In the genomic region with DNA sequence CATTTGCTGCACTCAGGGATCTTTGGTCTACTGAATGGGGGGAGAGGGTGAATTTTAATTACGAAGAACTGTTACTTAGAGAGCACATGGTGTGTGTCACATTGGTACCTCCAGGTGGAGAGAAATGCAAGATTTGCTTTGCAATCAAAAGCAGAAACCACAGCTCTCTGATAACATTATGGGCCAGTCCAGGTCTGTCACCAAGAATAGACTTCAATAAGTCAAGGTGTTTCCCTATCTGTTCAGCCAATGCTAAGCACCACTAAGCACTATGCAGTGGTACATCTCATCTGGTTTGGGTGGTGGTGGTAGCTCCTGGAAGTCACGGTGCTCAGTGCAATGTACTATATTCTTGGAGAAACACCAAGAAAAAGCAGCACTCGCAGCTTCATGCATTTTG, we compare ENCODE assay signal across 11 cellular contexts.
DNase-seq lines count a peak whose midpoint lies in the region; ATAC-seq and TF ChIP-seq lines count a peak whose summit lies in the region.
"Had no signal": no experiment of that assay in that cellular context is flagged by ENCODE, and none has a peak within 500 bp of the region (broad histone marks: within the 10 kb centered on the region; RNA-seq: fewer than 3 reads in every experiment).

No MANE protein-coding gene starts in this region.

- no peaks in the 10 kb centered on the region for H3K9me2 ChIP-seq in SK-N-SH
- no peaks in the 10 kb centered on the region for H3K9me2 ChIP-seq in PC-9 (ENCODE audit: insufficient read depth)

- H2AFZ ChIP-seq in SK-N-SH (ENCODE audit: low read depth) (no peak overlapping the region), PC-9 (no peak overlapping the region)

- no peak for ATAC-seq in SK-N-SH treated with all-trans-retinoic acid at 6 μM for 48 hours
- ATAC-seq in HG03139 (IDR thresholded peaks at IDR 0.05; ENCODE audit: unreplicated experiment) = no peak
- ATAC-seq: K562 had no signal

- H3F3A ChIP-seq in SK-N-SH (replicated peaks; ENCODE audit: insufficient read depth) (peaks cover 3% of the 10 kb centered on the region), PC-9 (ENCODE audit: insufficient read depth, low read depth) (peaks cover 33% of the 10 kb centered on the region)

- CTCF ChIA-PET in SK-N-SH (lab: Yijun Ruan, JAX) = interaction anchor here (0.7 to 2.3 kb wide), 6 partner anchors 10 to 723 kb away, joined by 3 to 6 read pairs (median 4); no protein-coding TSS in a partner anchor
- CTCF ChIA-PET in PC-9 (lab: Charles Lee) = no interaction called here

- H4K20me1 ChIP-seq in SK-N-SH (ENCODE audit: insufficient read depth) = no peaks in the 10 kb centered on the region
- peaks cover 4% of the 10 kb centered on the region; the same call in 1 of the 2 replicates for H4K20me1 ChIP-seq in PC-9 (ENCODE audit: insufficient read depth)

- H3K9me3 ChIP-seq in SK-N-SH (no peaks in the 10 kb centered on the region), PC-9 (ENCODE audit: insufficient read depth, low read depth) (no peaks in the 10 kb centered on the region)
- H3K9me3 ChIP-seq in effector memory CD4-positive, alpha-beta T cell (ENCODE audit: control insufficient read depth, low read length) = no peaks in the 10 kb centered on the region

- peaks cover 4% of the 10 kb centered on the region for H3K9me3 Mint-ChIP-seq in progenitor cell of endocrine pancreas (ENCODE audit: low read depth)

- TF ChIP-seq CTCF in SK-N-SH (IDR thresholded peaks at IDR 0.05) (no peak), PC-9 (conservative IDR thresholded peaks at IDR 0.05) (no peak), progenitor cell of endocrine pancreas (IDR thresholded peaks at IDR 0.05; ENCODE audit: unreplicated experiment) (no peak)

- no TSS peak for BruUV-seq in PC-9 (replicated peaks; lab: Mats Ljungman, UMichigan)

- intact Hi-C loops in PC-9 (cut with micrococcal nuclease; ENCODE audit: unreplicated experiment) = no loop called here

- no peak overlapping the region for H3K4me2 ChIP-seq in SK-N-SH
- H3K4me2 ChIP-seq in PC-9 = peak overlapping the region; percentile 100; the same call in 1 of the 2 replicates

- no peak overlapping the region for H3K27ac ChIP-seq in SK-N-SH (ENCODE audit: low read depth in 2 of 2, low read length in 1 of 2)
- H3K27ac ChIP-seq in PC-9 = no peak overlapping the region
- no peak overlapping the region for H3K27ac ChIP-seq in effector memory CD4-positive, alpha-beta T cell (ENCODE audit: insufficient read depth, low read length, poor library complexity, severe bottlenecking)
- H3K27ac ChIP-seq: 22Rv1 had no signal

- POLR2A ChIA-PET in SK-N-SH (lab: Yijun Ruan, JAX) = no interaction called here
- POLR2A ChIA-PET in PC-9 (lab: Charles Lee; ENCODE audit: unreplicated experiment) = interaction anchor here (0.8 kb wide), 1 partner anchor 92 kb away, joined by 13 read pairs; no protein-coding TSS in a partner anchor

- no peaks in the 10 kb centered on the region for H3K27me3 ChIP-seq in SK-N-SH (ENCODE audit: insufficient read depth)
- H3K27me3 ChIP-seq in PC-9 (ENCODE audit: insufficient read depth, low read depth) = no peaks in the 10 kb centered on the region
- H3K27me3 ChIP-seq in effector memory CD4-positive, alpha-beta T cell (replicated peaks; ENCODE audit: control insufficient read depth, insufficient read depth, low read length, poor library complexity, severe bottlenecking) = no peaks in the 10 kb centered on the region

- H3K36me3 ChIP-seq in SK-N-SH (replicated peaks in 1 of 2; ENCODE audit: control insufficient read depth in 1 of 2, insufficient read depth in 2 of 2, low read length in 1 of 2) (no peaks in the 10 kb centered on the region), PC-9 (ENCODE audit: low read depth) (no peaks in the 10 kb centered on the region)
- H3K36me3 ChIP-seq in effector memory CD4-positive, alpha-beta T cell (ENCODE audit: control insufficient read depth, insufficient read depth, low read length) = no peaks in the 10 kb centered on the region

- TF ChIP-seq RAD21 in SK-N-SH (IDR thresholded peaks at IDR 0.05; ENCODE audit: low read length) = no peak

- H3K27ac Mint-ChIP-seq in progenitor cell of endocrine pancreas = peak overlapping the region; percentile 45

- H3K4me3 ChIP-seq in SK-N-SH (ENCODE audit: low read depth in 2 of 2, low read length in 1 of 2) (no peak overlapping the region), PC-9 (no peak overlapping the region)
- peak overlapping the region; percentile 54 for H3K4me3 ChIP-seq in effector memory CD4-positive, alpha-beta T cell (ENCODE audit: insufficient read depth, low read depth, low read length, poor library complexity, severe bottlenecking)
- H3K4me3 ChIP-seq: K562 had no signal

- peaks cover 6% of the 10 kb centered on the region for H3K36me3 Mint-ChIP-seq in progenitor cell of endocrine pancreas (ENCODE audit: insufficient read depth)

- H3K4me3 Mint-ChIP-seq in progenitor cell of endocrine pancreas (ENCODE audit: low read depth) = no peak overlapping the region

- H3K79me2 ChIP-seq in SK-N-SH (ENCODE audit: insufficient read depth) (no peaks in the 10 kb centered on the region), PC-9 (ENCODE audit: low read depth) (peaks cover 65% of the 10 kb centered on the region)

- TF ChIP-seq EP300 in SK-N-SH (IDR thresholded peaks at IDR 0.05; ENCODE audit: borderline replicate concordance in 1 of 2, low read depth in 1 of 2, low read length in 1 of 2) = no peak

- H3K4me1 ChIP-seq in SK-N-SH (ENCODE audit: control insufficient read depth in 1 of 2, insufficient read depth in 2 of 2, low read depth in 1 of 2, low read length in 1 of 2) (peaks cover 0 to 22% of the 10 kb centered on the region in 2 experiments; a peak in 2 of 4 replicates), PC-9 (replicated peaks; ENCODE audit: insufficient read depth) (peaks cover 45% of the 10 kb centered on the region)
- H3K4me1 ChIP-seq in effector memory CD4-positive, alpha-beta T cell (ENCODE audit: control insufficient read depth, insufficient read depth, low read length, poor library complexity, severe bottlenecking) = peaks cover 66% of the 10 kb centered on the region

- peaks cover 55% of the 10 kb centered on the region for H3K4me1 Mint-ChIP-seq in progenitor cell of endocrine pancreas (ENCODE audit: low read depth)

- WGBS in SK-N-SH (ENCODE audit: low lambda C conversion rate) = 96% methylated on average over 3 of the region's 3 CpGs

- no peak for DNase-seq in SK-N-SH
- no peak for DNase-seq in PC-9
- no peak for DNase-seq in effector memory CD4-positive, alpha-beta T cell
- DNase-seq in progenitor cell of endocrine pancreas (ENCODE audit: low spot score, unreplicated experiment) = no peak
- no peak for DNase-seq in NOMO-1 treated with DMSO at 0.1 percent for 48 hours (lab: John Stamatoyannopoulos, UW; ENCODE audit: unreplicated experiment)
- DNase-seq in kidney glomerular epithelial cell (lab: John Stamatoyannopoulos, UW) = no peak
- DNase-seq: NCI-H2029 treated with DMSO at 0.1 percent for 48 hours had no signal

- H3K27me3 Mint-ChIP-seq in progenitor cell of endocrine pancreas = no peaks in the 10 kb centered on the region

- H3K9ac ChIP-seq in SK-N-SH = no peak overlapping the region

TF ChIP-seq in SK-N-SH, 30 proteins besides CTCF, POLR2A, EP300 and RAD21:
- TF ChIP-seq, protein P1, sequence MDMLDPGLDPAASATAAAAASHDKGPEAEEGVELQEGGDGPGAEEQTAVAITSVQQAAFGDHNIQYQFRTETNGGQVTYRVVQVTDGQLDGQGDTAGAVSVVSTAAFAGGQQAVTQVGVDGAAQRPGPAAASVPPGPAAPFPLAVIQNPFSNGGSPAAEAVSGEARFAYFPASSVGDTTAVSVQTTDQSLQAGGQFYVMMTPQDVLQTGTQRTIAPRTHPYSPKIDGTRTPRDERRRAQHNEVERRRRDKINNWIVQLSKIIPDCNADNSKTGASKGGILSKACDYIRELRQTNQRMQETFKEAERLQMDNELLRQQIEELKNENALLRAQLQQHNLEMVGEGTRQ (IDR thresholded peaks at IDR 0.05; ENCODE audit: borderline replicate concordance, low read depth, low read length) = 0 out of 2 replicates have a peak, but pooled peaks have one; percentile 3
- TF ChIP-seq, protein P2, sequence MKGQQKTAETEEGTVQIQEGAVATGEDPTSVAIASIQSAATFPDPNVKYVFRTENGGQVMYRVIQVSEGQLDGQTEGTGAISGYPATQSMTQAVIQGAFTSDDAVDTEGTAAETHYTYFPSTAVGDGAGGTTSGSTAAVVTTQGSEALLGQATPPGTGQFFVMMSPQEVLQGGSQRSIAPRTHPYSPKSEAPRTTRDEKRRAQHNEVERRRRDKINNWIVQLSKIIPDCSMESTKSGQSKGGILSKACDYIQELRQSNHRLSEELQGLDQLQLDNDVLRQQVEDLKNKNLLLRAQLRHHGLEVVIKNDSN (IDR thresholded peaks at IDR 0.05; ENCODE audit: borderline replicate concordance, low read depth) = no peak
- TF ChIP-seq TCF12 (IDR thresholded peaks at IDR 0.05) (no peak), MXI1 (IDR thresholded peaks at IDR 0.05; ENCODE audit: low read depth, low read length) (no peak; the same call in 1 of the 2 replicates), RXRA (IDR thresholded peaks at IDR 0.05; ENCODE audit: borderline replicate concordance, low read depth) (no peak)
TF ChIP-seq in SK-N-SH: peak in this region for 1.

TF ChIP-seq in SK-N-SH treated with all-trans-retinoic acid at 6 μM for 48 hours, 23 proteins besides CTCF, POLR2A, EP300 and RAD21 (continues in another document):
- TF ChIP-seq GLIS3 (CRISPR knock-in tag; IDR thresholded peaks at IDR 0.05) = no peak
- no peak for TF ChIP-seq ZFP3 (CRISPR knock-in tag; IDR thresholded peaks at IDR 0.05)
- TF ChIP-seq ZNF565 (CRISPR knock-in tag; conservative IDR thresholded peaks at IDR 0.05; ENCODE audit: low read depth) = no peak
- TF ChIP-seq RARB (CRISPR knock-in tag; IDR thresholded peaks at IDR 0.05) = no peak
- no peak for TF ChIP-seq PPARA (CRISPR knock-in tag; IDR thresholded peaks at IDR 0.05; ENCODE audit: borderline replicate concordance)
- no peak for TF ChIP-seq ISL1 (CRISPR knock-in tag; IDR thresholded peaks at IDR 0.05)
